14 cellular contexts compared by ENCODE assay signal in genomic region chr1:172647110-172647564, GRCh38. TPM values are rescaled to one million over a fixed set of nuclear protein-coding genes. Genes with fewer than 3 reads are reported as not detected.
A peak's percentile ranks its signal among the peaks of the same experiment; 100 is the strongest.
DNase-seq lines count a peak whose midpoint lies in the region; ATAC-seq, FAIRE-seq and TF ChIP-seq lines count a peak whose summit lies in the region.
"Had no signal": no experiment of that assay in that cellular context is flagged by ENCODE, and none has a peak within 500 bp of the region (broad histone marks: within the 10 kb centered on the region; RNA-seq: fewer than 3 reads in every experiment).

No MANE protein-coding gene starts in this region.

- H3K4me3 ChIP-seq in GM12865 (ENCODE audit: low read depth, low read length): no peak overlapping the region
- H3K4me3 ChIP-seq in Loucy (ENCODE audit: low read length, poor library complexity, severe bottlenecking): no peak overlapping the region
- no peak overlapping the region for H3K4me3 ChIP-seq in small intestine (ENCODE audit: low read depth in 1 of 2, low read length in 2 of 2)
- H3K4me3 ChIP-seq: suprapubic skin had no signal

- peak; percentile 21 for DNase-seq in GM12865 (ENCODE audit: low read depth)
- DNase-seq in activated T-helper 2 cell treated with anti-CD3 and anti-CD28 coated beads, Interferon-gamma antibody, Interleukin-2, Interleukin-4, amounts not matched to agents 10 μg/mL and 5 μg/mL and 100 μg/mL, durations not matched to agents 14 hours and 24 hours and 36 hours (ENCODE audit: low spot score): no peak
- DNase-seq in small intestine: peak; percentile 17
- no peak for DNase-seq in HPDE6-E6E7 (ENCODE audit: extremely low spot score)
- DNase-seq in WTC11 (ENCODE audit: low spot score): no peak
- no peak for DNase-seq in kidney tubule cell (ENCODE audit: low spot score)
- DNase-seq: endodermal cell, GF-D8, NCI-H1436 treated with DMSO at 0.1 percent for 48 hours, T-helper 9 cell had no signal

- peak overlapping the region; percentile 68 for H3K27ac Mint-ChIP-seq in activated T-helper 2 cell treated with anti-CD3 and anti-CD28 coated beads, Interferon-gamma antibody, Interleukin-2, Interleukin-4, amounts not matched to agents 10 μg/mL and 5 μg/mL and 100 μg/mL, durations not matched to agents 14 hours and 24 hours and 36 hours
- H3K27ac Mint-ChIP-seq in WTC11: no peak overlapping the region
- H3K27ac Mint-ChIP-seq: endodermal cell had no signal

- peak overlapping the region; percentile 23 for H3K9ac ChIP-seq in Loucy (ENCODE audit: low read depth, low read length, poor library complexity, severe bottlenecking)

- H3K36me3 ChIP-seq in Loucy (ENCODE audit: insufficient read depth, low read length) (no peaks in the 10 kb centered on the region), small intestine (ENCODE audit: control insufficient read depth in 2 of 2, insufficient read depth in 2 of 2, low read length in 2 of 2) (no peaks in the 10 kb centered on the region)
- H3K36me3 ChIP-seq: suprapubic skin had no signal

- peak overlapping the region; percentile 35 for H2AFZ ChIP-seq in Loucy (ENCODE audit: low read length)

- peaks cover 4% of the 10 kb centered on the region for H3K27me3 Mint-ChIP-seq in activated T-helper 2 cell treated with anti-CD3 and anti-CD28 coated beads, Interferon-gamma antibody, Interleukin-2, Interleukin-4, amounts not matched to agents 10 μg/mL and 5 μg/mL and 100 μg/mL, durations not matched to agents 14 hours and 24 hours and 36 hours (ENCODE audit: low read depth)
- no peaks in the 10 kb centered on the region; the same call in 1 of the 2 replicates for H3K27me3 Mint-ChIP-seq in WTC11 (ENCODE audit: low read depth)

- H3K79me2 ChIP-seq in Loucy (ENCODE audit: insufficient read depth, low read length): no peaks in the 10 kb centered on the region

- peaks cover 69% of the 10 kb centered on the region for H3K4me1 ChIP-seq in Loucy (ENCODE audit: insufficient read depth, low read length, poor library complexity, severe bottlenecking)
- no peaks in the 10 kb centered on the region for H3K4me1 ChIP-seq in small intestine (ENCODE audit: control insufficient read depth in 2 of 2, insufficient read depth in 1 of 2, low read depth in 1 of 2, low read length in 1 of 2)
- H3K4me1 ChIP-seq: suprapubic skin had no signal

- peaks cover 66% of the 10 kb centered on the region for H3K4me1 Mint-ChIP-seq in activated T-helper 2 cell treated with anti-CD3 and anti-CD28 coated beads, Interferon-gamma antibody, Interleukin-2, Interleukin-4, amounts not matched to agents 10 μg/mL and 5 μg/mL and 100 μg/mL, durations not matched to agents 14 hours and 24 hours and 36 hours (ENCODE audit: low read depth)
- H3K4me1 Mint-ChIP-seq in WTC11: no peaks in the 10 kb centered on the region
- H3K4me1 Mint-ChIP-seq: endodermal cell had no signal

- H3K9me2 ChIP-seq in Loucy (replicated peaks; ENCODE audit: low read depth, low read length): no peaks in the 10 kb centered on the region

- H3K9me3 ChIP-seq in Loucy (ENCODE audit: insufficient read depth, low read depth, low read length): no peaks in the 10 kb centered on the region
- no peaks in the 10 kb centered on the region for H3K9me3 ChIP-seq in small intestine (ENCODE audit: control insufficient read depth, low read depth)
- H3K9me3 ChIP-seq: suprapubic skin had no signal

- intact Hi-C loops in activated T-helper 2 cell treated with anti-CD3 and anti-CD28 coated beads, Interferon-gamma antibody, Interleukin-2, Interleukin-4, amounts not matched to agents 10 μg/mL and 5 μg/mL and 100 μg/mL, durations not matched to agents 14 hours and 24 hours and 36 hours (cut with micrococcal nuclease): loop anchor here (1.0 to 10.0 kb wide), 4 partner anchors 8 to 558 kb away; partner anchors contain the start of gene TNFSF4

- no peaks in the 10 kb centered on the region for H4K20me1 ChIP-seq in Loucy (ENCODE audit: insufficient read depth, low read length, poor library complexity, severe bottlenecking)

- no peak overlapping the region for H3K4me3 Mint-ChIP-seq in activated T-helper 2 cell treated with anti-CD3 and anti-CD28 coated beads, Interferon-gamma antibody, Interleukin-2, Interleukin-4, amounts not matched to agents 10 μg/mL and 5 μg/mL and 100 μg/mL, durations not matched to agents 14 hours and 24 hours and 36 hours (ENCODE audit: low read depth)
- H3K4me3 Mint-ChIP-seq in WTC11: no peak overlapping the region
- H3K4me3 Mint-ChIP-seq: endodermal cell had no signal

- no peaks in the 10 kb centered on the region for H3K36me3 Mint-ChIP-seq in activated T-helper 2 cell treated with anti-CD3 and anti-CD28 coated beads, Interferon-gamma antibody, Interleukin-2, Interleukin-4, amounts not matched to agents 10 μg/mL and 5 μg/mL and 100 μg/mL, durations not matched to agents 14 hours and 24 hours and 36 hours (ENCODE audit: low read depth)
- no peaks in the 10 kb centered on the region for H3K36me3 Mint-ChIP-seq in WTC11

- no peaks in the 10 kb centered on the region for H3K9me3 Mint-ChIP-seq in activated T-helper 2 cell treated with anti-CD3 and anti-CD28 coated beads, Interferon-gamma antibody, Interleukin-2, Interleukin-4, amounts not matched to agents 10 μg/mL and 5 μg/mL and 100 μg/mL, durations not matched to agents 14 hours and 24 hours and 36 hours
- H3K9me3 Mint-ChIP-seq in WTC11: no peaks in the 10 kb centered on the region
- H3K9me3 Mint-ChIP-seq: endodermal cell had no signal

- ATAC-seq in WTC11: no peak; the same call in 1 of the 2 replicates

- H3K27ac ChIP-seq in small intestine (ENCODE audit: low read depth in 1 of 2, low read length in 1 of 2): no peak overlapping the region
- H3K27ac ChIP-seq: suprapubic skin had no signal

- TF ChIP-seq CTCF in GM12865 (IDR thresholded peaks at IDR 0.05; ENCODE audit: insufficient read depth, low read depth, low read length, missing control alignments): no peak
- TF ChIP-seq CTCF in Loucy (conservative IDR thresholded peaks at IDR 0.05; ENCODE audit: low read length): peak; percentile 39
- TF ChIP-seq CTCF in WTC11 (IDR thresholded peaks at IDR 0.05): no peak

- POLR2A ChIA-PET in WTC11 (lab: Charles Lee): no interaction called here

- H3F3A ChIP-seq in Loucy (ENCODE audit: low read depth): 0 out of 2 replicates have a peak, but pooled peaks cover 4% of the 10 kb centered on the region

- FAIRE-seq in small intestine (lab: Jason Lieb, UNC): no peak
- FAIRE-seq: islet of Langerhans had no signal

- H3K4me2 ChIP-seq in Loucy (ENCODE audit: low read depth, low read length, poor library complexity, severe bottlenecking): peak overlapping the region; percentile 36

- CTCF ChIA-PET in WTC11 (lab: Charles Lee): no interaction called here

- 63 to 73% (median 65%) methylated on average over 8 of the region's 8 CpGs for WGBS in small intestine, 3 donors

- no peaks in the 10 kb centered on the region for H3K27me3 ChIP-seq in Loucy (ENCODE audit: insufficient read depth, low read length, poor library complexity, severe bottlenecking)
- no peaks in the 10 kb centered on the region for H3K27me3 ChIP-seq in small intestine (ENCODE audit: control insufficient read depth in 2 of 2, insufficient read depth in 2 of 2, low read length in 2 of 2)
- H3K27me3 ChIP-seq: suprapubic skin had no signal

TF ChIP-seq in WTC11, 78 proteins besides CTCF, POLR2A, EP300 and RAD21 (continues in another document):
- no peak for TF ChIP-seq USF2 (CRISPR knock-in tag; IDR thresholded peaks at IDR 0.05)
- TF ChIP-seq MAX (CRISPR knock-in tag; IDR thresholded peaks at IDR 0.05): no peak
- TF ChIP-seq MLX (CRISPR knock-in tag; IDR thresholded peaks at IDR 0.05): no peak
- TF ChIP-seq, protein P1, sequence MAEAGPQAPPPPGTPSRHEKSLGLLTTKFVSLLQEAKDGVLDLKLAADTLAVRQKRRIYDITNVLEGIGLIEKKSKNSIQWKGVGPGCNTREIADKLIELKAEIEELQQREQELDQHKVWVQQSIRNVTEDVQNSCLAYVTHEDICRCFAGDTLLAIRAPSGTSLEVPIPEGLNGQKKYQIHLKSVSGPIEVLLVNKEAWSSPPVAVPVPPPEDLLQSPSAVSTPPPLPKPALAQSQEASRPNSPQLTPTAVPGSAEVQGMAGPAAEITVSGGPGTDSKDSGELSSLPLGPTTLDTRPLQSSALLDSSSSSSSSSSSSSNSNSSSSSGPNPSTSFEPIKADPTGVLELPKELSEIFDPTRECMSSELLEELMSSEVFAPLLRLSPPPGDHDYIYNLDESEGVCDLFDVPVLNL (CRISPR knock-in tag; IDR thresholded peaks at IDR 0.05; ENCODE audit: borderline replicate concordance, low read depth): no peak
- TF ChIP-seq NR3C1 (CRISPR knock-in tag; conservative IDR thresholded peaks at IDR 0.05; ENCODE audit: low read depth): no peak
- TF ChIP-seq, protein P2, sequence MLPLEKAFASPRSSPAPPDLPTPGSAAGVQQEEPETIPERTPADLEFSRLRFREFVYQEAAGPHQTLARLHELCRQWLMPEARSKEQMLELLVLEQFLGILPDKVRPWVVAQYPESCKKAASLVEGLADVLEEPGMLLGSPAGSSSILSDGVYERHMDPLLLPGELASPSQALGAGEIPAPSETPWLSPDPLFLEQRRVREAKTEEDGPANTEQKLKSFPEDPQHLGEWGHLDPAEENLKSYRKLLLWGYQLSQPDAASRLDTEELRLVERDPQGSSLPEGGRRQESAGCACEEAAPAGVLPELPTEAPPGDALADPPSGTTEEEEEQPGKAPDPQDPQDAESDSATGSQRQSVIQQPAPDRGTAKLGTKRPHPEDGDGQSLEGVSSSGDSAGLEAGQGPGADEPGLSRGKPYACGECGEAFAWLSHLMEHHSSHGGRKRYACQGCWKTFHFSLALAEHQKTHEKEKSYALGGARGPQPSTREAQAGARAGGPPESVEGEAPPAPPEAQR (CRISPR knock-in tag; IDR thresholded peaks at IDR 0.05): no peak

RNA-seq across cellular contexts. Expression of gene FASLG, which starts 11.8 kb away (rescaled TPM):
- total RNA-seq in activated T-helper 2 cell treated with anti-CD3 and anti-CD28 coated beads, Interferon-gamma antibody, Interleukin-2, Interleukin-4, amounts not matched to agents 10 μg/mL and 5 μg/mL and 100 μg/mL, durations not matched to agents 14 hours and 24 hours and 36 hours: 22.5 and 23.7 TPM in 2 replicates
- polyA plus RNA-seq in small intestine: 1 to 10 TPM in 1 of 3 donors, under 1 TPM in 1, not detected in 1; 0.09 to 1.4 TPM
- total RNA-seq in WTC11 (2021): not detected in 3 replicates
- total RNA-seq: endodermal cell, renal cortical epithelial cell, suprapubic skin had no signal

Comparison
In these comparisons a context has a peak if more than half of its experiments do, and no peak if none do; other contexts are left out.
1. DNase-seq: peak in GM12865 (single experiment) and small intestine (single experiment); none in activated T-helper 2 cell treated with anti-CD3 and anti-CD28 coated beads, Interferon-gamma antibody, Interleukin-2, Interleukin-4, amounts not matched to agents 10 μg/mL and 5 μg/mL and 100 μg/mL, durations not matched to agents 14 hours and 24 hours and 36 hours (single experiment), HPDE6-E6E7 (single experiment), WTC11 (single experiment) and kidney tubule cell (single experiment).
2. RNA of gene FASLG, which starts 11.8 kb away (total RNA-seq): 22.5 to 23.7 TPM in activated T-helper 2 cell treated with anti-CD3 and anti-CD28 coated beads, Interferon-gamma antibody, Interleukin-2, Interleukin-4, amounts not matched to agents 10 μg/mL and 5 μg/mL and 100 μg/mL, durations not matched to agents 14 hours and 24 hours and 36 hours; not detected in WTC11; every median in the first group is over 10 times any median in the second.